Comparison of ENCODE assay signal across 1 cellular context in genomic region chr17:18158022-18158600, GRCh38.
A peak's percentile ranks its signal among the peaks of the same experiment; 100 is the strongest.
TF ChIP-seq lines count a peak whose summit lies in the region.

No MANE protein-coding gene starts in this region.

TF ChIP-seq in HEK293, 187 proteins besides CTCF, POLR2A, EP300 and RAD21 (continued from another document):
- TF ChIP-seq PATZ1 (tag by site-specific recombination; IDR thresholded peaks at IDR 0.05) (no peak; the same call in 1 of the 2 replicates), BCL6B (tag by site-specific recombination; IDR thresholded peaks at IDR 0.05) (no peak), FEZF1 (tag by site-specific recombination; IDR thresholded peaks at IDR 0.05) (no peak), ZNF624 (tag by site-specific recombination; IDR thresholded peaks at IDR 0.05) (no peak), ZNF654 (tag by site-specific recombination; IDR thresholded peaks at IDR 0.05; ENCODE audit: low read depth) (no peak), ZNF473 (tag by site-specific recombination; IDR thresholded peaks at IDR 0.05) (no peak), ZNF791 (tag by site-specific recombination; IDR thresholded peaks at IDR 0.05) (no peak), ZNF19 (tag by site-specific recombination; IDR thresholded peaks at IDR 0.05; ENCODE audit: low read depth) (no peak), GFI1B (tag by site-specific recombination; IDR thresholded peaks at IDR 0.05) (no peak), ZFP37 (tag by site-specific recombination; IDR thresholded peaks at IDR 0.05) (no peak), ZFP69B (tag by site-specific recombination; IDR thresholded peaks at IDR 0.05) (peak; percentile 80), PRDM4 (tag by site-specific recombination; IDR thresholded peaks at IDR 0.05) (no peak), ZBTB17 (tag by site-specific recombination; IDR thresholded peaks at IDR 0.05) (no peak), ZBTB1 (tag by site-specific recombination; IDR thresholded peaks at IDR 0.05) (no peak), ZNF280C (tag by site-specific recombination; IDR thresholded peaks at IDR 0.05) (no peak), ZNF16 (tag by site-specific recombination; IDR thresholded peaks at IDR 0.05; ENCODE audit: low read depth) (no peak), ZNF549 (tag by site-specific recombination; IDR thresholded peaks at IDR 0.05) (no peak)
